8 cellular contexts compared by ENCODE assay signal in genomic region chr13:98576963-98577822, GRCh38. TPM values are rescaled to one million over a fixed set of nuclear protein-coding genes. Genes with fewer than 3 reads are reported as not detected.
DNase-seq lines count a peak whose midpoint lies in the region; FAIRE-seq and TF ChIP-seq lines count a peak whose summit lies in the region.

Gene STK24 (minus strand): TSS chr13:98577107. CDS start chr13:98576786, 321 bp downstream.

- no peak for FAIRE-seq in keratinocyte (lab: Jason Lieb, UNC)

- no peaks in the 10 kb centered on the region for H3K9me1 ChIP-seq in keratinocyte (ENCODE audit: control insufficient read depth, extremely low read depth, insufficient read depth, low read length)

- H3K4me3 ChIP-seq in NB4 (ENCODE audit: low read depth, low read length) (peak within 1 kb of the TSS; percentile 88), WI38 (ENCODE audit: low read depth, low read length) (peak within 1 kb of the TSS; percentile 72), keratinocyte (ENCODE audit: control insufficient read depth in 2 of 3, extremely low read depth in 1 of 3, insufficient read depth in 2 of 3, low read depth in 1 of 3, low read length in 3 of 3) (peak within 1 kb of the TSS; percentile 70 to 93 (median 78))

- peak; percentile 81 for TF ChIP-seq POLR2A in NB4 (IDR thresholded peaks at IDR 0.05; ENCODE audit: extremely low read depth, insufficient read length)

- CTCF ChIA-PET in HEK293T (lab: Yijun Ruan, JAX) = no interaction called here

- dilution Hi-C loops in keratinocyte (cut with MboI; ENCODE audit: extremely low pct_ligation_motif_present, low sequenced_read_pairs) = no loop called here

- peaks cover 14% of the 10 kb centered on the region for H4K20me1 ChIP-seq in keratinocyte (ENCODE audit: control insufficient read depth, extremely low read depth, insufficient read depth, low read length)

- H3K79me2 ChIP-seq in keratinocyte (ENCODE audit: control insufficient read depth, insufficient read depth, low read length) = peaks cover 43% of the 10 kb centered on the region

- H3K27ac ChIP-seq in keratinocyte (ENCODE audit: control insufficient read depth, insufficient read depth, low read length) = peak within 1 kb of the TSS; percentile 91

- peak within 1 kb of the TSS; percentile 97 for H3K4me2 ChIP-seq in keratinocyte (ENCODE audit: control insufficient read depth, extremely low read depth, insufficient read depth, low read depth, low read length)

- DNase-seq in NCI-H2171 (lab: John Stamatoyannopoulos, UW) (peak; percentile 43), NCI-H2171 treated with DMSO at 0.1 percent for 48 hours (lab: John Stamatoyannopoulos, UW) (no peak), HEK293T (ENCODE audit: extremely low spot score) (peak; percentile 74), NB4 (ENCODE audit: low read depth) (peak; percentile 75), cerebellar cortex (ENCODE audit: low spot score) (peak; percentile 61), keratinocyte (ENCODE audit: low read depth, low spot score) (no peak)
- DNase-seq in stimulated activated CD4-positive, alpha-beta T cell treated with anti-CD3 and anti-CD28 coated beads, Interleukin-12 subunit alpha, Interleukin-12 subunit beta, amount 100 ng/mL, for 4 hours = peak; percentile 68

- peaks cover 0 to 6% of the 10 kb centered on the region in 2 experiments for H3K36me3 ChIP-seq in keratinocyte (ENCODE audit: control insufficient read depth in 2 of 2, extremely low read depth in 1 of 2, insufficient read depth in 2 of 2, low read length in 2 of 2)

- TF ChIP-seq CTCF in NB4 (IDR thresholded peaks at IDR 0.05; ENCODE audit: low read depth, low read length) (no peak), WI38 (IDR thresholded peaks at IDR 0.05; ENCODE audit: low read depth, low read length) (no peak), keratinocyte (optimal IDR thresholded peaks at IDR 0.05 in 1 of 3, IDR thresholded peaks at IDR 0.05 in 1 of 3, conservative IDR thresholded peaks at IDR 0.05 in 1 of 3; ENCODE audit: extremely low read depth in 1 of 3, insufficient read depth in 2 of 3, low read length in 3 of 3) (no peak)

- peak within 1 kb of the TSS; percentile 89 for H3K9ac ChIP-seq in keratinocyte (ENCODE audit: control insufficient read depth, extremely low read depth, insufficient read depth, low read length)

- H3K4me1 ChIP-seq in keratinocyte (ENCODE audit: control insufficient read depth, extremely low read depth, insufficient read depth, low read length) = peaks cover 35% of the 10 kb centered on the region

- peak within 1 kb of the TSS; percentile 37 for H2AFZ ChIP-seq in keratinocyte (ENCODE audit: control insufficient read depth, low read length)

- POLR2A ChIA-PET in HEK293T (lab: Yijun Ruan, JAX) = interaction anchor here (0.8 to 1.1 kb wide), 2 partner anchors 9 to 74 kb away, joined by 3 to 5 read pairs; no protein-coding TSS in a partner anchor

- no peaks in the 10 kb centered on the region for H3K9me3 ChIP-seq in keratinocyte (ENCODE audit: control insufficient read depth, low read depth, low read length)

- no peaks in the 10 kb centered on the region for H3K27me3 ChIP-seq in keratinocyte (ENCODE audit: control insufficient read depth, extremely low read depth, insufficient read depth, low read length)

TF ChIP-seq in HEK293T, 16 proteins besides CTCF, POLR2A, EP300 and RAD21:
- no peak for TF ChIP-seq CTBP1 (IDR thresholded peaks at IDR 0.05; ENCODE audit: borderline replicate concordance)
- TF ChIP-seq SUZ12 (IDR thresholded peaks at IDR 0.05) = no peak
- TF ChIP-seq L3MBTL2 (conservative IDR thresholded peaks at IDR 0.05) = no peak
- no peak for TF ChIP-seq ZNF384 (IDR thresholded peaks at IDR 0.05)
- no peak for TF ChIP-seq ARNT (IDR thresholded peaks at IDR 0.05)
- TF ChIP-seq FOXA1 (IDR thresholded peaks at IDR 0.05) = no peak
TF ChIP-seq in HEK293T: peak in this region for 0.

RNA-seq across cellular contexts. Expression of gene STK24, which starts in this region (rescaled TPM):
- polyA plus RNA-seq in keratinocyte = 39.4 to 119 TPM (median 81.6 TPM) in 3 replicates
- 640 TPM for polyA plus RNA-seq in keratinocyte (2011; ENCODE audit: low read depth)
- 89.3 and 151 TPM in 2 replicates for polyA plus RNA-seq in keratinocyte (2011; cell fraction: cytosol; rRNA removed)
- 67.3 and 81.6 TPM in 2 replicates for polyA plus RNA-seq in keratinocyte (2011; cell fraction: nucleus; rRNA removed)
- polyA plus RNA-seq in keratinocyte (2012; ENCODE audit: low replicate concordance) = 113 and 203 TPM in 2 replicates
- polyA minus RNA-seq in keratinocyte = 32.9 to 61.3 TPM (median 61.3 TPM) in 3 replicates
- 32.8 TPM for polyA minus RNA-seq in keratinocyte (2011; cell fraction: cytosol; rRNA and poly(A)+ RNA removed)
- 22.1 and 45.6 TPM in 2 replicates for polyA minus RNA-seq in keratinocyte (2011; cell fraction: nucleus; rRNA and poly(A)+ RNA removed)

Comparison
In these comparisons a context has a peak if more than half of its experiments do, and no peak if none do; other contexts are left out.
1. DNase-seq: peak in NCI-H2171 (single experiment), HEK293T (single experiment), NB4 (single experiment), cerebellar cortex (single experiment) and stimulated activated CD4-positive, alpha-beta T cell treated with anti-CD3 and anti-CD28 coated beads, Interleukin-12 subunit alpha, Interleukin-12 subunit beta, amount 100 ng/mL, for 4 hours (single experiment); none in NCI-H2171 treated with DMSO at 0.1 percent for 48 hours (single experiment) and keratinocyte (single experiment).
2. Peak in every context shown above with its lines, with median percentiles within 50 percentile points of each other: H3K4me3 ChIP-seq.